ENCODE assay signal across 8 cellular contexts in the genomic region with DNA sequence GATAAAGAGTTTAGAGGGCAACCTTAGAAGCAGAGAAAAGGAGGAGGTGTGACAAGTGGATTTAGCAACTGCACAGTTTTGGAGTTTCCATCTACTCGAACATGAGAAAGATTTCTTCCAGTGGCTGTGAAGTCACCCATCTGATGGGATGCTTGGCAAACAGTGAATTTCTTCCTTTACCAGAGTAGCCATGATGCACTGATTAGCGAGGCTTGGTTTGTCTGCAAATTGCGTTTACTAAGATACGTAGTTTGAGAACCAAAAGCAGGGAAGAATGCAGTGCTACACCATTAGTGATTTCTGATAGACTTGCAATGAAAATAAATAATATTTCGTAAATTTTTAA. TPM values are rescaled to one million over a fixed set of nuclear protein-coding genes. Genes with fewer than 3 reads are reported as not detected.
A peak's percentile ranks its signal among the peaks of the same experiment; 100 is the strongest.
DNase-seq lines count a peak whose midpoint lies in the region; ATAC-seq and TF ChIP-seq lines count a peak whose summit lies in the region.

No MANE protein-coding gene starts in this region.

- H3K36me3 ChIP-seq in naive thymus-derived CD4-positive, alpha-beta T cell (ENCODE audit: control insufficient read depth in 2 of 3, insufficient read depth in 3 of 3, low read length in 3 of 3), result no peaks in the 10 kb centered on the region

- peaks cover 0 to 14% of the 10 kb centered on the region in 2 donors for H3K4me1 ChIP-seq in naive thymus-derived CD4-positive, alpha-beta T cell (ENCODE audit: control insufficient read depth in 2 of 2, insufficient read depth in 2 of 2, low read length in 2 of 2)

- peak overlapping the region; percentile 91 to 100 (median 98) for H3K4me3 Mint-ChIP-seq in naive thymus-derived CD4-positive, alpha-beta T cell

- H3K4me1 Mint-ChIP-seq in naive thymus-derived CD4-positive, alpha-beta T cell, result peaks cover 17 to 52% (median 28%) of the 10 kb centered on the region in 7 donors

- in situ Hi-C loops in KBM-7 (cut with MboI; ENCODE audit: low pct_unique_long_range_greater_than_20kb, low sequenced_read_pairs), result no loop called here

- intact Hi-C loops in naive thymus-derived CD4-positive, alpha-beta T cell (cut with micrococcal nuclease), result loop anchor here (2.0 to 10.0 kb wide), 9 partner anchors 288 to 2002 kb away; partner anchors contain the start of genes SLC25A46 (in 2 of the 2), CAMK4 (in 1 of the 2), DCP2 (in 1 of the 2) and MAN2A1 (in 1 of the 2)

- peak overlapping the region; percentile 81 for H3K4me3 ChIP-seq in naive thymus-derived CD4-positive, alpha-beta T cell (ENCODE audit: low read length)

- no peaks in the 10 kb centered on the region for H3K9me3 ChIP-seq in naive thymus-derived CD4-positive, alpha-beta T cell (ENCODE audit: control insufficient read depth in 2 of 3, low read length in 3 of 3)

- H3K27ac Mint-ChIP-seq in naive thymus-derived CD4-positive, alpha-beta T cell, result peak overlapping the region; percentile 90 to 98 (median 94)

- peak; percentile 11 for DNase-seq in AG20443 (ENCODE audit: low spot score)
- DNase-seq in cerebellar cortex (ENCODE audit: low spot score), result peak; percentile 47
- DNase-seq in naive thymus-derived CD4-positive, alpha-beta T cell, result no peak
- DNase-seq in KBM-7, result no peak

- H3K36me3 Mint-ChIP-seq in naive thymus-derived CD4-positive, alpha-beta T cell, result peaks cover 0 to 13% (median 0%) of the 10 kb centered on the region in 5 donors

- H3K27me3 ChIP-seq in naive thymus-derived CD4-positive, alpha-beta T cell (ENCODE audit: control insufficient read depth in 2 of 2, insufficient read depth in 2 of 2, low read length in 2 of 2), result no peaks in the 10 kb centered on the region

- H3K27me3 Mint-ChIP-seq in naive thymus-derived CD4-positive, alpha-beta T cell, result no peaks in the 10 kb centered on the region

- POLR2A ChIA-PET in naive thymus-derived CD4-positive, alpha-beta T cell (lab: Charles Lee), result interaction anchor here (1.5 to 1.7 kb wide), 3 partner anchors 18 to 421 kb away, joined by 4 to 6 read pairs (median 6); partner anchors contain the start of gene WDR36

- no peak for TF ChIP-seq EP300 in Ishikawa (IDR thresholded peaks at IDR 0.05; ENCODE audit: borderline replicate concordance)

- no peaks in the 10 kb centered on the region for H3K9me3 Mint-ChIP-seq in naive thymus-derived CD4-positive, alpha-beta T cell

- H3K27ac ChIP-seq in naive thymus-derived CD4-positive, alpha-beta T cell (ENCODE audit: low read depth, low read length), result peak overlapping the region; percentile 73

- TF ChIP-seq RAD21 in Ishikawa (IDR thresholded peaks at IDR 0.05; ENCODE audit: low read depth), result no peak

- no peak for ATAC-seq in naive thymus-derived CD4-positive, alpha-beta T cell
- ATAC-seq in HG03139 (IDR thresholded peaks at IDR 0.05; ENCODE audit: unreplicated experiment), result no peak
- ATAC-seq in GM21576 (IDR thresholded peaks at IDR 0.05; ENCODE audit: unreplicated experiment), result no peak
- ATAC-seq in GM21825 (IDR thresholded peaks at IDR 0.05; ENCODE audit: unreplicated experiment), result no peak

- CTCF ChIA-PET in naive thymus-derived CD4-positive, alpha-beta T cell (lab: Charles Lee), result interaction anchor here (0.5 kb wide), 1 partner anchor 25 kb away, joined by 3 read pairs; no protein-coding TSS in a partner anchor

TF ChIP-seq in Ishikawa, 13 proteins besides CTCF, POLR2A, EP300 and RAD21:
- TF ChIP-seq FOXM1 (IDR thresholded peaks at IDR 0.05; ENCODE audit: borderline replicate concordance, low read depth) (no peak), EGR1 (IDR thresholded peaks at IDR 0.05) (0 out of 2 replicates have a peak, but pooled peaks have one; percentile 17)

RNA-seq across cellular contexts. Expression of gene STARD4, which starts 0.8 kb away (rescaled TPM):
- total RNA-seq in naive thymus-derived CD4-positive, alpha-beta T cell, result 10 to 100 TPM; 11.1 to 70.8 (median 17.1) TPM
- polyA plus RNA-seq in naive thymus-derived CD4-positive, alpha-beta T cell, result 1 to 10 TPM; 3.7 to 6.5 TPM

Comparison
In these comparisons a context has a peak if more than half of its experiments do, and no peak if none do; other contexts are left out.
1. DNase-seq: peak in AG20443 (single experiment) and cerebellar cortex (single experiment); none in naive thymus-derived CD4-positive, alpha-beta T cell (0 of 9) and KBM-7 (single experiment).